8 cellular contexts compared by ENCODE assay signal in genomic region chr10:133335238-133336122, GRCh38. TPM values are rescaled to one million over a fixed set of nuclear protein-coding genes. Genes with fewer than 3 reads are reported as not detected.
DNase-seq lines count a peak whose midpoint lies in the region; ATAC-seq lines count a peak whose summit lies in the region.

No MANE protein-coding gene starts in this region.

- H3K36me3 ChIP-seq in endocrine pancreas (ENCODE audit: control insufficient read depth, insufficient read depth, low read length) = no peaks in the 10 kb centered on the region

- no peaks in the 10 kb centered on the region for H3K27me3 ChIP-seq in endocrine pancreas (ENCODE audit: control insufficient read depth, insufficient read depth, low read length)

- H3K4me3 ChIP-seq in endocrine pancreas (ENCODE audit: control insufficient read depth, insufficient read depth, low read length) = no peak overlapping the region

- no peaks in the 10 kb centered on the region for H3K9me3 ChIP-seq in endocrine pancreas (ENCODE audit: control insufficient read depth, low read length)

- H3K9ac ChIP-seq in endocrine pancreas (ENCODE audit: control insufficient read depth, insufficient read depth, low read length) = peak overlapping the region; percentile 77

- DNase-seq in 8988T (peak; percentile 75), activated T-cell treated with anti-CD3 and anti-CD28 coated beads for 1 hour (ENCODE audit: low read depth) (peak; percentile 72), mucosa of gallbladder (ENCODE audit: low spot score) (peak; percentile 60), NCI-H1694 treated with DMSO at 0.1 percent for 48 hours (lab: John Stamatoyannopoulos, UW) (no peak)
- peak; percentile 69 to 72 for DNase-seq in stimulated activated CD8-positive, alpha-beta memory T cell treated with anti-CD3 and anti-CD28 coated beads, Interleukin-4, amount 100 ng/mL, for 1 hour (ENCODE audit: low read depth in 2 of 2, low spot score in 1 of 2)

- ATAC-seq in HG03280 (IDR thresholded peaks at IDR 0.05; ENCODE audit: unreplicated experiment) (peak; percentile 41), GM21528 (IDR thresholded peaks at IDR 0.05; ENCODE audit: low FRiP score, unreplicated experiment) (no peak)

- H3K4me1 ChIP-seq in endocrine pancreas (ENCODE audit: control insufficient read depth, insufficient read depth, low read length) = no peaks in the 10 kb centered on the region

RNA-seq across cellular contexts. Expression of gene CALY, which starts 1.2 kb away (rescaled TPM):
- 0.92 TPM for total RNA-seq in mucosa of gallbladder

RNA-seq across cellular contexts. Expression of gene PRAP1, which starts 11.7 kb away (rescaled TPM):
- 4.8 TPM for total RNA-seq in mucosa of gallbladder

RNA-seq across cellular contexts. Expression of gene FUOM, which starts 22.3 kb away (rescaled TPM):
- 13.0 TPM for total RNA-seq in mucosa of gallbladder

RNA-seq across cellular contexts. Expression of gene ZNF511, which starts 26.8 kb away (rescaled TPM):
- 35.9 TPM for total RNA-seq in mucosa of gallbladder

RNA-seq across cellular contexts. Expression of gene TUBGCP2, which starts 26.8 kb away (rescaled TPM):
- total RNA-seq in mucosa of gallbladder = 56.9 TPM
